33 cellular contexts compared by ENCODE assay signal in the genomic region with DNA sequence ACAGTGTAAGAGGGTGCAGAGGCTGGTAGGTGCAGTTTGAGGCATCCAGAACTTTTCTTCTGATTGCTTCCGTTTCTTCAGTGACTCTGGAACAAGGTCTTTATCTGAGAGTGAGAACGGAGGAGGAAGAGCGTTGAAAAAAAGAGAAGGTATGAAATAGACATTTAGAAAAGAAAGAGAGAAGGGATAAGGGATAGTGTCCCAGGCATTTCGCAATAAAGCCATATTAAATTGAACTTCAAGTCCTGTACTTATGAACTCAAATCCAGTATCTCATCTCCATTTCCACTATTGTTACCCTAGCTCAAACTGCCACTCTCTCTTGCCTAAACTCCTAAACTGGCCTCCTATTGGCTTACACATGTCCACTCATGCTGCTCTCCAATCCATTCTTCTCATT. TPM values are rescaled to one million over a fixed set of nuclear protein-coding genes. Genes with fewer than 3 reads are reported as not detected.
"Had no signal": no experiment of that assay in that cellular context is flagged by ENCODE, and none has a peak within 500 bp of the region (broad histone marks: within the 10 kb centered on the region; RNA-seq: fewer than 3 reads in every experiment).

No MANE protein-coding gene starts in this region.

- FAIRE-seq: endometrium, islet of Langerhans, keratinocyte had no signal

- H3K27me3 ChIP-seq: colonic mucosa, esophagus squamous epithelium, gastrocnemius medialis, left lung had no signal

- H3K4me3 ChIP-seq: colonic mucosa, esophagus squamous epithelium, gastrocnemius medialis, heart right ventricle, left lung, lower lobe of right lung, mucosa of descending colon had no signal

- ATAC-seq: effector memory CD8-positive, alpha-beta T cell; esophagus mucosa; gastrocnemius medialis; heart right ventricle; left cardiac atrium; left lung; left ventricle myocardium superior; lower lobe of right lung; mucosa of descending colon had no signal

- H3K9me3 ChIP-seq: colonic mucosa, esophagus squamous epithelium, gastrocnemius medialis, lower lobe of right lung, mucosa of descending colon had no signal

- DNase-seq: colonic mucosa; cortex of kidney; effector CD8-positive, alpha-beta T cell; effector memory CD8-positive, alpha-beta T cell; endodermal cell; erythroblast; esophagus squamous epithelium; foreskin fibroblast; foreskin melanocyte; gastrocnemius medialis; glutamatergic neuron; head of caudate nucleus; heart right ventricle; hippocampal formation; left cardiac atrium; left lung; left ventricle myocardium superior; lower lobe of right lung; mesenchymal stem cell; mucosa of descending colon; naive B cell had no signal

- H3K4me1 ChIP-seq: colonic mucosa, esophagus squamous epithelium, gastrocnemius medialis, heart right ventricle, left lung, lower lobe of right lung had no signal

- H3K27ac ChIP-seq: colonic mucosa, epithelial cell of prostate, esophagus squamous epithelium, gastrocnemius medialis, heart right ventricle, left lung, lower lobe of right lung had no signal

- H3K36me3 ChIP-seq: colonic mucosa, esophagus squamous epithelium, gastrocnemius medialis, heart right ventricle, left lung, lower lobe of right lung had no signal

RNA-seq across cellular contexts. Expression of a gene that starts 36.7 kb away (rescaled TPM):
- total RNA-seq: dermis microvascular lymphatic vessel endothelial cell, endodermal cell, esophagus mucosa, esophagus squamous epithelium, gastrocnemius medialis, glomerular endothelial cell, heart right ventricle, kidney epithelial cell, left ventricle myocardium superior, lung microvascular endothelial cell, mesenteric fat pad, mesothelial cell of epicardium, myocyte had no signal
- polyA plus RNA-seq: keratinocyte had no signal
